Comparison of ENCODE assay signal across 24 cellular contexts in genomic region chr18:37395631-37396030, GRCh38.
"Had no signal": no experiment of that assay in that cellular context is flagged by ENCODE, and none has a peak within 500 bp of the region (broad histone marks: within the 10 kb centered on the region; RNA-seq: fewer than 3 reads in every experiment).

No MANE protein-coding gene starts in this region.

- H3K36me3 Mint-ChIP-seq: activated naive CD4-positive, alpha-beta T cell treated with anti-CD3 and anti-CD28 coated beads, Interleukin-2, amount 10 ng/mL, durations not matched to agents 7 days and 5 days; activated naive CD8-positive, alpha-beta T cell treated with anti-CD3 and anti-CD28 coated beads for 36 hours; T-cell had no signal

- H3K36me3 ChIP-seq: MG63 had no signal

- H3K9me3 Mint-ChIP-seq: activated CD4-positive, alpha-beta memory T cell treated with anti-CD3 and anti-CD28 coated beads, Interleukin-2, amount 10 ng/mL, durations not matched to agents 7 days and 5 days; activated CD4-positive, alpha-beta T cell treated with anti-CD3 and anti-CD28 coated beads, Interleukin-2, amount 10 ng/mL, durations not matched to agents 7 days and 5 days; activated naive CD4-positive, alpha-beta T cell treated with anti-CD3 and anti-CD28 coated beads, Interleukin-2, amount 10 ng/mL, durations not matched to agents 7 days and 5 days; activated naive CD8-positive, alpha-beta T cell treated with anti-CD3 and anti-CD28 coated beads for 36 hours; activated T-cell treated with anti-CD3 and anti-CD28 coated beads, Interleukin-2, amount 50 U/mL, for 72 hours; activated T-helper 2 cell treated with anti-CD3 and anti-CD28 coated beads, Interferon-gamma antibody, Interleukin-2, Interleukin-4, amounts not matched to agents 10 μg/mL and 5 μg/mL and 100 μg/mL, durations not matched to agents 14 hours and 24 hours and 36 hours; T-cell had no signal

- ATAC-seq: activated T-cell treated with anti-CD3 and anti-CD28 coated beads, Interleukin-2, amount 50 U/mL, for 72 hours; Panc1; Right ventricle myocardium inferior; T-cell had no signal

- H3K27ac Mint-ChIP-seq: activated CD4-positive, alpha-beta memory T cell treated with anti-CD3 and anti-CD28 coated beads, Interleukin-2, amount 10 ng/mL, durations not matched to agents 7 days and 5 days; activated naive CD4-positive, alpha-beta T cell treated with anti-CD3 and anti-CD28 coated beads, Interleukin-2, amount 10 ng/mL, durations not matched to agents 7 days and 5 days; activated naive CD8-positive, alpha-beta T cell treated with anti-CD3 and anti-CD28 coated beads for 36 hours; activated T-cell treated with anti-CD3 and anti-CD28 coated beads, Interleukin-2, amount 50 U/mL, for 72 hours; activated T-helper 2 cell treated with anti-CD3 and anti-CD28 coated beads, Interferon-gamma antibody, Interleukin-2, Interleukin-4, amounts not matched to agents 10 μg/mL and 5 μg/mL and 100 μg/mL, durations not matched to agents 14 hours and 24 hours and 36 hours; T-cell had no signal

- H3K4me1 Mint-ChIP-seq: activated CD4-positive, alpha-beta memory T cell treated with anti-CD3 and anti-CD28 coated beads, Interleukin-2, amount 10 ng/mL, durations not matched to agents 7 days and 5 days; activated CD4-positive, alpha-beta T cell treated with anti-CD3 and anti-CD28 coated beads, Interleukin-2, amount 10 ng/mL, durations not matched to agents 7 days and 5 days; activated naive CD4-positive, alpha-beta T cell treated with anti-CD3 and anti-CD28 coated beads, Interleukin-2, amount 10 ng/mL, durations not matched to agents 7 days and 5 days had no signal

- H3K27ac ChIP-seq: SK-N-MC, VCaP had no signal

- H3K4me3 ChIP-seq: MG63, SK-N-MC had no signal

- H3K4me3 Mint-ChIP-seq: activated CD4-positive, alpha-beta memory T cell treated with anti-CD3 and anti-CD28 coated beads, Interleukin-2, amount 10 ng/mL, durations not matched to agents 7 days and 5 days; activated CD4-positive, alpha-beta T cell treated with anti-CD3 and anti-CD28 coated beads, Interleukin-2, amount 10 ng/mL, durations not matched to agents 7 days and 5 days; activated naive CD4-positive, alpha-beta T cell treated with anti-CD3 and anti-CD28 coated beads, Interleukin-2, amount 10 ng/mL, durations not matched to agents 7 days and 5 days had no signal

- H3K27me3 ChIP-seq: MG63 had no signal

- DNase-seq: activated CD4-positive, alpha-beta memory T cell treated with anti-CD3 and anti-CD28 coated beads, Interleukin-2, amount 10 ng/mL, durations not matched to agents 7 days and 5 days; activated CD4-positive, alpha-beta T cell treated with anti-CD3 and anti-CD28 coated beads, Interleukin-2, amount 10 ng/mL, durations not matched to agents 7 days and 5 days; activated CD4-positive, CD25-positive, alpha-beta regulatory T cell; activated gamma-delta T cell treated with Interleukin-2 at 50 U/mL for 16 hours; activated naive CD4-positive, alpha-beta T cell treated with anti-CD3 and anti-CD28 coated beads, Interleukin-2, amount 10 ng/mL, durations not matched to agents 7 days and 5 days; activated naive CD8-positive, alpha-beta T cell treated with anti-CD3 and anti-CD28 coated beads for 36 hours; activated T-cell treated with anti-CD3 and anti-CD28 coated beads, Interleukin-2, amount 50 U/mL, for 72 hours; MG63; MV-4-11; NCI-H1092 treated with DMSO at 0.1 percent for 48 hours; NCI-H1417 treated with DMSO at 0.1 percent for 48 hours; NCI-H1694; NCI-H2029; NCI-H2107; NCI-H510A treated with DMSO at 0.1 percent for 48 hours; NK-92 treated with Interleukin-12 subunit alpha and Interleukin-12 subunit beta, amount 100 ng/mL, for 24 hours; OCI-M1; RPMI8226; T-cell had no signal

- H3K9me3 ChIP-seq: MG63 had no signal
